In genomic region chr2:30488012-30488659, GRCh38 we compare ENCODE assay signal across 29 cellular contexts. TPM values are rescaled to one million over a fixed set of nuclear protein-coding genes. Genes with fewer than 3 reads are reported as not detected.
A peak's percentile ranks its signal among the peaks of the same experiment; 100 is the strongest.
DNase-seq lines count a peak whose midpoint lies in the region; ATAC-seq, FAIRE-seq and TF ChIP-seq lines count a peak whose summit lies in the region.
"Had no signal": no experiment of that assay in that cellular context is flagged by ENCODE, and none has a peak within 500 bp of the region (broad histone marks: within the 10 kb centered on the region; RNA-seq: fewer than 3 reads in every experiment).

No MANE protein-coding gene starts in this region.

- H3K4me1 ChIP-seq in A549 (peaks cover 16% of the 10 kb centered on the region), H9 (ENCODE audit: insufficient read depth, low read length) (no peaks in the 10 kb centered on the region), endothelial cell of umbilical vein (ENCODE audit: control insufficient read depth, extremely low read depth, insufficient read depth, low read length) (no peaks in the 10 kb centered on the region), right lobe of liver (no peaks in the 10 kb centered on the region)

- no peak overlapping the region for H3K4me2 ChIP-seq in A549
- H3K4me2 ChIP-seq in H9 (ENCODE audit: insufficient read depth, insufficient read length, low read length) = no peak overlapping the region
- H3K4me2 ChIP-seq in endothelial cell of umbilical vein (ENCODE audit: insufficient read depth, low read length) = no peak overlapping the region
- H3K4me2 ChIP-seq: BLaER1 had no signal

- no peak overlapping the region for H3K23ac ChIP-seq in H9 (ENCODE audit: insufficient read length, low read depth, low read length)

- no peaks in the 10 kb centered on the region for H3K9me1 ChIP-seq in endothelial cell of umbilical vein (replicated peaks; ENCODE audit: control insufficient read depth, extremely low read depth, insufficient read depth, low read length)

- TF ChIP-seq CTCF in A549 (IDR thresholded peaks at IDR 0.05) (no peak), H9 (conservative IDR thresholded peaks at IDR 0.05) (no peak), endothelial cell of umbilical vein (IDR thresholded peaks at IDR 0.05; ENCODE audit: extremely low read depth in 1 of 2, insufficient read depth in 1 of 2, low read depth in 1 of 2, low read length in 2 of 2) (no peak), right lobe of liver (IDR thresholded peaks at IDR 0.05) (no peak)

- no peak overlapping the region for H3K14ac ChIP-seq in H9 (ENCODE audit: insufficient read depth, low read length)

- H2BK5ac ChIP-seq in H9 (ENCODE audit: insufficient read length, low read length) = no peak overlapping the region

- no peak overlapping the region for H2BK120ac ChIP-seq in H9 (ENCODE audit: low read depth, low read length, poor library complexity, severe bottlenecking)

- H4K8ac ChIP-seq in H9 (replicated peaks; ENCODE audit: insufficient read length, low read depth, low read length) = no peak overlapping the region

- intact Hi-C loops in endothelial cell of umbilical vein (cut with micrococcal nuclease) (no loop called here), right lobe of liver (cut with DNase I) (no loop called here)

- DNase-seq in A549 (ENCODE audit: low read depth in 1 of 2, low spot score in 1 of 2) = no peak
- DNase-seq in H9 = no peak
- no peak for DNase-seq in endothelial cell of umbilical vein (ENCODE audit: low read depth, low spot score)
- no peak for DNase-seq in right lobe of liver
- no peak for DNase-seq in NCI-H510A treated with DMSO at 0.1 percent for 48 hours (lab: John Stamatoyannopoulos, UW)
- DNase-seq: activated B cell treated with CpG ODN at 0.5 μM for 24 hours; activated CD4-positive, alpha-beta T cell treated with anti-CD3 and anti-CD28 coated beads, Interleukin-2, amount 50 U/mL, for 1 hour; activated gamma-delta T cell treated with Interleukin-2 at 50 U/mL for 16 hours; activated T-cell treated with anti-CD3 and anti-CD28 coated beads, Interleukin-2, amount 50 U/mL, for 48 hours; amniotic stem cell; cerebellar nuclear complex; dorsolateral prefrontal cortex; hypothalamus; naive B cell; NCI-H1092 treated with DMSO at 0.1 percent for 48 hours; NCI-H2171; stimulated activated CD4-positive, alpha-beta T cell treated with anti-CD3 and anti-CD28 coated beads, Interleukin-12 subunit alpha, Interleukin-12 subunit beta, amount 100 ng/mL, for 4 hours; stimulated activated CD4-positive, alpha-beta T cell treated with anti-CD3 and anti-CD28 coated beads, Interleukin-4, amount 100 ng/mL, for 1 hour; transverse colon had no signal

- peaks cover 0 to 9% of the 10 kb centered on the region in 2 experiments for H3K4me1 Mint-ChIP-seq in H9

- H4K91ac ChIP-seq in H9 (ENCODE audit: insufficient read length, low read depth, low read length) = no peak overlapping the region

- H3K56ac ChIP-seq in H9 (ENCODE audit: insufficient read length, low read depth, low read length) = no peak overlapping the region

- no peak overlapping the region for H4K5ac ChIP-seq in H9 (ENCODE audit: insufficient read length, low read depth, low read length)

- H3K9ac ChIP-seq in H9 (ENCODE audit: extremely low read depth, insufficient read length, low read length) = no peak overlapping the region
- no peak overlapping the region for H3K9ac ChIP-seq in endothelial cell of umbilical vein (replicated peaks; ENCODE audit: extremely low read depth, insufficient read depth, low read length)
- H3K9ac ChIP-seq: BLaER1 had no signal

- peak overlapping the region in 2 of 3 experiments; percentile 67 to 89; a peak in 2 of 7 replicates for H3K27ac Mint-ChIP-seq in H9
- H3K27ac Mint-ChIP-seq: activated B cell treated with CpG ODN at 0.5 μM for 24 hours, progenitor cell of endocrine pancreas had no signal

- H2AK5ac ChIP-seq in H9 (ENCODE audit: insufficient read length, low read length) = no peak overlapping the region

- H3K27me3 ChIP-seq in H9 (ENCODE audit: insufficient read depth, low read length) (no peaks in the 10 kb centered on the region), endothelial cell of umbilical vein (ENCODE audit: control insufficient read depth in 2 of 2, insufficient read depth in 2 of 2, low read length in 2 of 2) (no peaks in the 10 kb centered on the region), right lobe of liver (no peaks in the 10 kb centered on the region)
- H3K27me3 ChIP-seq: BLaER1, dorsolateral prefrontal cortex, gastroesophageal sphincter, SJSA1, transverse colon had no signal

- no peak overlapping the region for H2AFZ ChIP-seq in H9 (ENCODE audit: low read length)
- no peak overlapping the region for H2AFZ ChIP-seq in endothelial cell of umbilical vein (ENCODE audit: low read depth, low read length)

- no TSS peak for BruUV-seq in endothelial cell of umbilical vein (replicated peaks; lab: Mats Ljungman, UMichigan)

- WGBS in A549 (ENCODE audit: missing lambda C conversion rate) = 94% methylated on average over 1 of the region's 1 CpG
- no CpG with 5 or more reads among the region's 1 CpG for WGBS in H9 (ENCODE audit: extremely low coverage, insufficient read length, low lambda C conversion rate)
- WGBS in right lobe of liver (ENCODE audit: insufficient coverage, low coverage, low lambda C conversion rate, missing lambda C conversion rate) = 29% methylated on average over 1 of the region's 1 CpG

- no peaks in the 10 kb centered on the region for H3K36me3 Mint-ChIP-seq in H9 (ENCODE audit: insufficient read depth in 1 of 3, low read depth in 3 of 3)
- H3K36me3 Mint-ChIP-seq: brain, naive B cell had no signal

- dilution Hi-C loops in endothelial cell of umbilical vein (cut with MboI; ENCODE audit: extremely low pct_ligation_motif_present, low sequenced_read_pairs) = no loop called here

- H2BK15ac ChIP-seq in H9 (ENCODE audit: low read depth, low read length) = no peak overlapping the region

- TF ChIP-seq EP300 in A549 (IDR thresholded peaks at IDR 0.05) = no peak

- H3K4ac ChIP-seq in H9 (ENCODE audit: low read depth, low read length) = no peak overlapping the region

- POLR2A ChIA-PET in A549 (lab: Yijun Ruan, JAX) = interaction anchor here (0.6 kb wide), 1 partner anchor 46 kb away, joined by 5 read pairs; no protein-coding TSS in a partner anchor
- POLR2A ChIA-PET in endothelial cell of umbilical vein (lab: Charles Lee) = no interaction called here

- H4K20me1 ChIP-seq in H9 (ENCODE audit: control insufficient read depth, insufficient read depth, insufficient read length) (no peaks in the 10 kb centered on the region), endothelial cell of umbilical vein (replicated peaks; ENCODE audit: control insufficient read depth, extremely low read depth, insufficient read depth, low read length) (no peaks in the 10 kb centered on the region)
- H4K20me1 ChIP-seq: BLaER1 had no signal

- FAIRE-seq in A549 (lab: Jason Lieb, UNC) (no peak), endothelial cell of umbilical vein (lab: Jason Lieb, UNC) (peak; percentile 26)

- H3K23me2 ChIP-seq in H9 (ENCODE audit: insufficient read length, low read depth, low read length, poor library complexity, severe bottlenecking) = no peaks in the 10 kb centered on the region

- TF ChIP-seq RAD21 in A549 (conservative IDR thresholded peaks at IDR 0.05 in 1 of 2, IDR thresholded peaks at IDR 0.05 in 1 of 2) = no peak

- no peak overlapping the region for H2BK20ac ChIP-seq in H9 (ENCODE audit: low read depth, low read length, poor library complexity, severe bottlenecking)

- H3K79me1 ChIP-seq in H9 (ENCODE audit: insufficient read depth, low read depth, low read length, poor library complexity, severe bottlenecking) = peaks cover 2% of the 10 kb centered on the region

- no peaks in the 10 kb centered on the region for H3K36me3 ChIP-seq in endothelial cell of umbilical vein (ENCODE audit: control insufficient read depth in 2 of 2, extremely low read depth in 1 of 2, insufficient read depth in 2 of 2, low read length in 2 of 2)
- no peaks in the 10 kb centered on the region for H3K36me3 ChIP-seq in right lobe of liver
- H3K36me3 ChIP-seq: gastroesophageal sphincter, SJSA1, transverse colon had no signal

- no peaks in the 10 kb centered on the region for H3K9me3 Mint-ChIP-seq in H9

- CTCF ChIA-PET in A549 (lab: Yijun Ruan, JAX) = no interaction called here
- CTCF ChIA-PET in endothelial cell of umbilical vein (lab: Charles Lee) = no interaction called here

- peaks cover 3% of the 10 kb centered on the region; the same call in 1 of the 2 replicates for H3K79me2 ChIP-seq in H9 (ENCODE audit: insufficient read depth, low read length)
- peaks cover 6% of the 10 kb centered on the region for H3K79me2 ChIP-seq in endothelial cell of umbilical vein (ENCODE audit: control insufficient read depth, insufficient read depth, low read length)

- no peak overlapping the region for H3K4me3 Mint-ChIP-seq in H9
- H3K4me3 Mint-ChIP-seq: activated B cell treated with CpG ODN at 0.5 μM for 24 hours, brain had no signal

- ATAC-seq in A549 (no peak), right lobe of liver (peak in 3 of 4 donors; percentile 32 to 55 (median 51)), GM21423 (IDR thresholded peaks at IDR 0.05; ENCODE audit: unreplicated experiment) (no peak), HG03469 (IDR thresholded peaks at IDR 0.05; ENCODE audit: unreplicated experiment) (no peak), GM19395 (IDR thresholded peaks at IDR 0.05; ENCODE audit: unreplicated experiment) (no peak)
- ATAC-seq: gastroesophageal sphincter, sciatic nerve had no signal

- H3T11ph ChIP-seq in H9 (ENCODE audit: low read length) = no peak overlapping the region

- H3K4me3 ChIP-seq in A549 = no peak overlapping the region
- no peak overlapping the region for H3K4me3 ChIP-seq in endothelial cell of umbilical vein (replicated peaks in 1 of 3; ENCODE audit: insufficient read depth in 1 of 3, low read depth in 1 of 3, low read length in 3 of 3)
- H3K4me3 ChIP-seq in right lobe of liver = no peak overlapping the region
- H3K4me3 ChIP-seq: BLaER1, dorsolateral prefrontal cortex, gastroesophageal sphincter, SJSA1, transverse colon had no signal

- H3K9me3 ChIP-seq in A549 (no peaks in the 10 kb centered on the region), H9 (ENCODE audit: control insufficient read depth, low read depth, low read length) (no peaks in the 10 kb centered on the region), endothelial cell of umbilical vein (replicated peaks; ENCODE audit: control insufficient read depth, insufficient read depth, low read length) (no peaks in the 10 kb centered on the region), right lobe of liver (no peaks in the 10 kb centered on the region)
- H3K9me3 ChIP-seq: BLaER1, gastroesophageal sphincter, SJSA1, transverse colon had no signal

- no peak for TF ChIP-seq POLR2A in A549 (IDR thresholded peaks at IDR 0.05; ENCODE audit: low read length)
- no peak for TF ChIP-seq POLR2A in endothelial cell of umbilical vein (IDR thresholded peaks at IDR 0.05; ENCODE audit: low read depth, low read length)
- no peak for TF ChIP-seq POLR2A in right lobe of liver (IDR thresholded peaks at IDR 0.05)

- no peaks in the 10 kb centered on the region for H3K27me3 Mint-ChIP-seq in H9 (ENCODE audit: low read depth)
- H3K27me3 Mint-ChIP-seq: activated B cell treated with CpG ODN at 0.5 μM for 24 hours, brain, naive B cell, progenitor cell of endocrine pancreas had no signal

- H3K27ac ChIP-seq in A549 = no peak overlapping the region
- H3K27ac ChIP-seq in H9 (ENCODE audit: insufficient read length, low read depth, low read length) = no peak overlapping the region
- H3K27ac ChIP-seq in endothelial cell of umbilical vein (ENCODE audit: insufficient read depth, low read depth, low read length) = no peak overlapping the region
- no peak overlapping the region for H3K27ac ChIP-seq in right lobe of liver
- H3K27ac ChIP-seq: BLaER1, dorsolateral prefrontal cortex, RWPE1, SJSA1, transverse colon had no signal

- no peak overlapping the region for H2BK12ac ChIP-seq in H9 (ENCODE audit: insufficient read length, low read depth, low read length)

- no peak overlapping the region for H3K18ac ChIP-seq in H9 (ENCODE audit: insufficient read length, low read depth, low read length)

RNA-seq across cellular contexts. Expression of gene LCLAT1, which starts 41.1 kb away (rescaled TPM):
- polyA plus RNA-seq in A549 (2011; rRNA removed) (55.7 and 71.0 TPM in 2 replicates), A549 (2017; fragmentation: RNase III; extraction: RNeasy Plus Mini Kit Qiagen cat#74134 plus additional on column Dnase treatment) (17.7 to 19.5 TPM (median 17.9 TPM) in 3 replicates), endothelial cell of umbilical vein (4.4 and 6.1 TPM in 2 replicates)
- polyA plus RNA-seq in A549 (2012; cell fraction: cytosol; rRNA removed) = 12.3 and 13.7 TPM in 2 replicates
- 10.3 and 14.2 TPM in 2 replicates for polyA plus RNA-seq in A549 (2012; cell fraction: nucleus; rRNA removed)
- 67.1 and 80.2 TPM in 2 replicates for polyA minus RNA-seq in A549 (2011; rRNA and poly(A)+ RNA removed)
- total RNA-seq in H9 (2021) (27.4 and 32.9 TPM in 2 replicates), endothelial cell of umbilical vein (17.1 and 20.8 TPM in 2 replicates), right lobe of liver (10 to 100 TPM; 11.1 to 14.0 (median 12.0) TPM)
- 5.5 and 5.8 TPM in 2 replicates for polyA plus RNA-seq in endothelial cell of umbilical vein (2011; cell fraction: cytosol; rRNA removed)
- 6.3 and 7.5 TPM in 2 replicates for polyA plus RNA-seq in endothelial cell of umbilical vein (2011; cell fraction: nucleus; rRNA removed)
- 4.3 and 5.8 TPM in 2 replicates for polyA plus RNA-seq in endothelial cell of umbilical vein (2012)
- polyA minus RNA-seq in endothelial cell of umbilical vein = 30.5 and 32.1 TPM in 2 replicates
- 42.0 TPM for polyA minus RNA-seq in endothelial cell of umbilical vein (2011; cell fraction: cytosol; rRNA and poly(A)+ RNA removed)
- 15.1 and 21.2 TPM in 2 replicates for polyA minus RNA-seq in endothelial cell of umbilical vein (2011; cell fraction: nucleus; rRNA and poly(A)+ RNA removed)

Comparison
In these comparisons a context has a peak if more than half of its experiments do, and no peak if none do; other contexts are left out.
1. ATAC-seq: peak in right lobe of liver (3 of 4); none in A549 (0 of 2), GM21423 (single experiment), HG03469 (single experiment) and GM19395 (single experiment).